Comparison of ENCODE assay signal across 2 cellular contexts in the genomic region with DNA sequence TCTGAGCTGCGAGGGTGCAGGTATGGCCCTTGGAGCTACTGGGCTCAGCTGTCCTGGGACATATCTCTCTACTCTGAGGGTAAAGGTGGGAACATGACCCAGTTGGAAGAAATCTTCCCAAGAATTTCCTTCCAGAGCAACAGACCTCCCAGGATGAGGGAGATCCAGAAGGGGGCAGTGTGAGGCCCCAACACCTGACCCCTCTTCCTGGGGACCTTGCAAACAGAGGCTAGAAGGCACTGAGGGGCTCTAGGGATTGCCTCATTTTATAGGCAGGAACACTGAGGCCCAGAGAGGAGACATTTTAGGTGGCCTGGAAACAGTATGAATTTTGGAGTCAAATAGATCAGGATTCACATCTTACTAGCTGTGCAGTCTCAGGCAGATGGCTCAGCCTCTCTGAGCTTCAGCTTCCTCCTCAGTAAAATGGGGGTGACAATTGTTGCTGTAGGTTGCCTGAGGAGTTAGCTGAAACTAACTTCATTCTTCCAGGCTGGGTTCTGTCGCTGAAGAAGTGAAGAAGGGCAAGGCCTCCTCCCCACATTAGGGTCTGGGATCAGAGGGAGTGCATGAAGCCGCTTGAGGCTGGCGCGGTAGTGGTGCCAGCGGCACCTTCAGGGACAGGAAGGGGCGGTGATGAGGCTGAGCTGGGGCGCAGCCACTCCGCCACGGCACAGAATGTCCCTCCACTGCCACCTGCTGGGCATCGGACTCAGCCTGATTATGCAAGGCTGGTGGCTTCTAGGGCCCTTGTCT.
TF ChIP-seq lines count a peak whose summit lies in the region.

No MANE protein-coding gene starts in this region.

TF ChIP-seq in IMR-90, 13 proteins besides CTCF, POLR2A, EP300 and RAD21:
- TF ChIP-seq MAFK (IDR thresholded peaks at IDR 0.05; ENCODE audit: low read depth, low read length) (no peak), CEBPB (IDR thresholded peaks at IDR 0.05; ENCODE audit: low read depth, low read length) (peak; percentile 81), RFX5 (IDR thresholded peaks at IDR 0.05; ENCODE audit: low read depth, low read length) (no peak), NFE2L2 (IDR thresholded peaks at IDR 0.05; ENCODE audit: low read depth, low read length) (no peak), BHLHE40 (IDR thresholded peaks at IDR 0.05; ENCODE audit: low read depth, low read length) (no peak), SMC3 (IDR thresholded peaks at IDR 0.05; ENCODE audit: low read depth, low read length) (peak; percentile 82)

TF ChIP-seq in neural cell, 6 proteins besides CTCF, POLR2A, EP300 and RAD21:
- TF ChIP-seq POLR2AphosphoS5 (IDR thresholded peaks at IDR 0.05) (no peak), SMC3 (conservative IDR thresholded peaks at IDR 0.05; ENCODE audit: poor library complexity) (peak; percentile 94), EZH2 (IDR thresholded peaks at IDR 0.05; ENCODE audit: borderline replicate concordance, insufficient read depth, low read length, poor library complexity, severe bottlenecking) (no peak), MXI1 (conservative IDR thresholded peaks at IDR 0.05; ENCODE audit: poor library complexity, severe bottlenecking) (no peak), TAF1 (IDR thresholded peaks at IDR 0.05; ENCODE audit: low read depth) (no peak)
- TF ChIP-seq, protein P1, sequence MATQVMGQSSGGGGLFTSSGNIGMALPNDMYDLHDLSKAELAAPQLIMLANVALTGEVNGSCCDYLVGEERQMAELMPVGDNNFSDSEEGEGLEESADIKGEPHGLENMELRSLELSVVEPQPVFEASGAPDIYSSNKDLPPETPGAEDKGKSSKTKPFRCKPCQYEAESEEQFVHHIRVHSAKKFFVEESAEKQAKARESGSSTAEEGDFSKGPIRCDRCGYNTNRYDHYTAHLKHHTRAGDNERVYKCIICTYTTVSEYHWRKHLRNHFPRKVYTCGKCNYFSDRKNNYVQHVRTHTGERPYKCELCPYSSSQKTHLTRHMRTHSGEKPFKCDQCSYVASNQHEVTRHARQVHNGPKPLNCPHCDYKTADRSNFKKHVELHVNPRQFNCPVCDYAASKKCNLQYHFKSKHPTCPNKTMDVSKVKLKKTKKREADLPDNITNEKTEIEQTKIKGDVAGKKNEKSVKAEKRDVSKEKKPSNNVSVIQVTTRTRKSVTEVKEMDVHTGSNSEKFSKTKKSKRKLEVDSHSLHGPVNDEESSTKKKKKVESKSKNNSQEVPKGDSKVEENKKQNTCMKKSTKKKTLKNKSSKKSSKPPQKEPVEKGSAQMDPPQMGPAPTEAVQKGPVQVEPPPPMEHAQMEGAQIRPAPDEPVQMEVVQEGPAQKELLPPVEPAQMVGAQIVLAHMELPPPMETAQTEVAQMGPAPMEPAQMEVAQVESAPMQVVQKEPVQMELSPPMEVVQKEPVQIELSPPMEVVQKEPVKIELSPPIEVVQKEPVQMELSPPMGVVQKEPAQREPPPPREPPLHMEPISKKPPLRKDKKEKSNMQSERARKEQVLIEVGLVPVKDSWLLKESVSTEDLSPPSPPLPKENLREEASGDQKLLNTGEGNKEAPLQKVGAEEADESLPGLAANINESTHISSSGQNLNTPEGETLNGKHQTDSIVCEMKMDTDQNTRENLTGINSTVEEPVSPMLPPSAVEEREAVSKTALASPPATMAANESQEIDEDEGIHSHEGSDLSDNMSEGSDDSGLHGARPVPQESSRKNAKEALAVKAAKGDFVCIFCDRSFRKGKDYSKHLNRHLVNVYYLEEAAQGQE (IDR thresholded peaks at IDR 0.05; ENCODE audit: borderline replicate concordance): no peak
TF ChIP-seq in neural cell: peak in this region for 1.
